ENCODE assay signal across 19 cellular contexts in genomic region chr12:27644446-27644845, GRCh38. TPM values are rescaled to one million over a fixed set of nuclear protein-coding genes. Genes with fewer than 3 reads are reported as not detected.
A peak's percentile ranks its signal among the peaks of the same experiment; 100 is the strongest.
DNase-seq lines count a peak whose midpoint lies in the region; ATAC-seq, FAIRE-seq and TF ChIP-seq lines count a peak whose summit lies in the region.
"Had no signal": no experiment of that assay in that cellular context is flagged by ENCODE, and none has a peak within 500 bp of the region (broad histone marks: within the 10 kb centered on the region; RNA-seq: fewer than 3 reads in every experiment).

No MANE protein-coding gene starts in this region.

- H3K4me3 ChIP-seq in bronchial epithelial cell (ENCODE audit: low read depth, low read length) = no peak overlapping the region
- H3K4me3 ChIP-seq in left lung = no peak overlapping the region
- H3K4me3 ChIP-seq: mucosa of descending colon, ovary, SK-N-MC had no signal

- POLR2A ChIA-PET in CD4-positive, alpha-beta T cell (lab: Charles Lee) = no interaction called here

- DNase-seq in DMS79 (lab: John Stamatoyannopoulos, UW) = peak; percentile 75
- DNase-seq in NCI-H2029 (lab: John Stamatoyannopoulos, UW) = peak; percentile 29
- DNase-seq in bronchial epithelial cell (ENCODE audit: low read depth) = peak; percentile 40
- no peak for DNase-seq in left lung
- no peak for DNase-seq in posterior vena cava (ENCODE audit: low spot score)
- DNase-seq in activated CD4-positive, CD25-positive, alpha-beta regulatory T cell treated with anti-CD3 and anti-CD28 coated beads, Interleukin-2, amount 50 U/mL, for 72 hours = no peak
- no peak for DNase-seq in stimulated activated CD4-positive, alpha-beta T cell treated with anti-CD3 and anti-CD28 coated beads, Interleukin-1b, Interleukin-23, amount 100 ng/mL, for 48 hours
- DNase-seq in CD4-positive, alpha-beta T cell = no peak
- DNase-seq: activated CD4-positive, alpha-beta T cell treated with anti-CD3 and anti-CD28 coated beads, Interleukin-2, amount 50 U/mL, for 48 hours; amniotic stem cell; BE2C; effector CD4-positive, alpha-beta T cell; glutamatergic neuron; mucosa of descending colon; ovary had no signal

- intact Hi-C loops in left lung (cut with DNase I) = no loop called here
- intact Hi-C loops in posterior vena cava (cut with DNase I) = no loop called here
- intact Hi-C loops in CD4-positive, alpha-beta T cell (cut with DNase I, micrococcal nuclease) = no loop called here

- ATAC-seq in left lung = peak; percentile 85
- ATAC-seq in CD4-positive, alpha-beta T cell (ENCODE audit: poor library complexity) = no peak
- ATAC-seq: mucosa of descending colon had no signal

- no peaks in the 10 kb centered on the region for H3K27me3 Mint-ChIP-seq in CD4-positive, alpha-beta T cell

- peak overlapping the region in 1 of 2 donors; percentile 13 for H3K27ac ChIP-seq in left lung
- H3K27ac ChIP-seq in CD4-positive, alpha-beta T cell (ENCODE audit: low read depth, low read length) = no peak overlapping the region
- H3K27ac ChIP-seq: ovary, SK-N-MC had no signal

- no peak overlapping the region for H3K4me3 Mint-ChIP-seq in CD4-positive, alpha-beta T cell

- H3K36me3 ChIP-seq in bronchial epithelial cell (ENCODE audit: control insufficient read depth, insufficient read depth, low read length) (peaks cover 4% of the 10 kb centered on the region), left lung (peaks cover 0 to 3% of the 10 kb centered on the region in 2 donors)
- H3K36me3 ChIP-seq: BE2C, ovary had no signal

- no peak overlapping the region for H3K27ac Mint-ChIP-seq in CD4-positive, alpha-beta T cell

- no peaks in the 10 kb centered on the region for H3K9me3 ChIP-seq in left lung
- no peaks in the 10 kb centered on the region for H3K9me3 ChIP-seq in CD4-positive, alpha-beta T cell (ENCODE audit: control insufficient read depth, low read length)
- H3K9me3 ChIP-seq: BE2C, mucosa of descending colon, ovary had no signal

- CTCF ChIA-PET in CD4-positive, alpha-beta T cell (lab: Charles Lee) = no interaction called here

- TF ChIP-seq CTCF in bronchial epithelial cell (IDR thresholded peaks at IDR 0.05; ENCODE audit: insufficient read depth, low read length, severe bottlenecking) (no peak), left lung (IDR thresholded peaks at IDR 0.05) (no peak)
- TF ChIP-seq CTCF in CD4-positive, alpha-beta T cell (IDR thresholded peaks at IDR 0.05) = no peak

- H3K4me1 Mint-ChIP-seq in CD4-positive, alpha-beta T cell (ENCODE audit: low read depth) = no peaks in the 10 kb centered on the region

- H3K36me3 Mint-ChIP-seq in CD4-positive, alpha-beta T cell (ENCODE audit: low read depth) = peaks cover 9% of the 10 kb centered on the region

- H3K4me1 ChIP-seq in left lung = peaks cover 0 to 6% of the 10 kb centered on the region in 2 donors

- no peaks in the 10 kb centered on the region for H3K27me3 ChIP-seq in bronchial epithelial cell (ENCODE audit: control insufficient read depth, insufficient read depth, low read length)
- no peaks in the 10 kb centered on the region for H3K27me3 ChIP-seq in left lung
- no peaks in the 10 kb centered on the region for H3K27me3 ChIP-seq in CD4-positive, alpha-beta T cell (ENCODE audit: control insufficient read depth, insufficient read depth, low read length)
- H3K27me3 ChIP-seq: BE2C, ovary had no signal

- H3K9me3 Mint-ChIP-seq in CD4-positive, alpha-beta T cell = no peaks in the 10 kb centered on the region

- no peak for FAIRE-seq in bronchial epithelial cell (lab: Jason Lieb, UNC)
- FAIRE-seq: keratinocyte, TTC549 had no signal

RNA-seq across cellular contexts. Expression of gene REP15, which starts 51.8 kb away (rescaled TPM):
- 0.51 and 0.53 TPM in 2 replicates for total RNA-seq in bronchial epithelial cell
- total RNA-seq in left lung = 1 to 10 TPM; 2.4 to 3.6 TPM
- 1 to 10 TPM; 1.5 to 2.7 TPM for total RNA-seq in posterior vena cava
- total RNA-seq in CD4-positive, alpha-beta T cell = not detected
- total RNA-seq: OCI-LY7 had no signal

Comparison
In these comparisons a context has a peak if more than half of its experiments do, and no peak if none do; other contexts are left out.
1. DNase-seq: peak in DMS79 (single experiment), NCI-H2029 (single experiment) and bronchial epithelial cell (single experiment); none in left lung (0 of 2), posterior vena cava (single experiment), activated CD4-positive, CD25-positive, alpha-beta regulatory T cell treated with anti-CD3 and anti-CD28 coated beads, Interleukin-2, amount 50 U/mL, for 72 hours (single experiment), stimulated activated CD4-positive, alpha-beta T cell treated with anti-CD3 and anti-CD28 coated beads, Interleukin-1b, Interleukin-23, amount 100 ng/mL, for 48 hours (single experiment) and CD4-positive, alpha-beta T cell (0 of 10).